8 cellular contexts compared by ENCODE assay signal in genomic region chr2:44233450-44234128, GRCh38. TPM values are rescaled to one million over a fixed set of nuclear protein-coding genes. Genes with fewer than 3 reads are reported as not detected.
A peak's percentile ranks its signal among the peaks of the same experiment; 100 is the strongest.
DNase-seq lines count a peak whose midpoint lies in the region; ATAC-seq, FAIRE-seq and TF ChIP-seq lines count a peak whose summit lies in the region.
"Had no signal": no experiment of that assay in that cellular context is flagged by ENCODE, and none has a peak within 500 bp of the region (broad histone marks: within the 10 kb centered on the region; RNA-seq: fewer than 3 reads in every experiment).

No MANE protein-coding gene starts in this region.

- peaks cover 5% of the 10 kb centered on the region for H3K4me1 Mint-ChIP-seq in neural progenitor cell
- H3K4me1 Mint-ChIP-seq in activated CD4-positive, alpha-beta T cell treated with anti-CD3 and anti-CD28 coated beads for 36 hours = peaks cover 29% of the 10 kb centered on the region

- H3K27ac ChIP-seq in neural progenitor cell (peak overlapping the region; percentile 64), ascending aorta (no peak overlapping the region)
- H3K27ac ChIP-seq: neutrophil had no signal

- H3K9me3 ChIP-seq in neural progenitor cell (ENCODE audit: low read depth) (no peaks in the 10 kb centered on the region), ascending aorta (no peaks in the 10 kb centered on the region)
- H3K9me3 ChIP-seq: neutrophil had no signal

- TF ChIP-seq CTCF in neural progenitor cell (IDR thresholded peaks at IDR 0.05) (no peak), ascending aorta (IDR thresholded peaks at IDR 0.05) (no peak)

- POLR2A ChIA-PET in activated CD4-positive, alpha-beta T cell treated with anti-CD3 and anti-CD28 coated beads for 36 hours (lab: Charles Lee) = no interaction called here

- no peak overlapping the region for H3K9ac ChIP-seq in neural progenitor cell

- peaks cover 35% of the 10 kb centered on the region for H3F3A ChIP-seq in neural progenitor cell (ENCODE audit: low read depth)

- H3K36me3 ChIP-seq in neural progenitor cell (no peaks in the 10 kb centered on the region), ascending aorta (no peaks in the 10 kb centered on the region)

- H3K9me3 Mint-ChIP-seq in neural progenitor cell = no peaks in the 10 kb centered on the region
- no peaks in the 10 kb centered on the region for H3K9me3 Mint-ChIP-seq in activated CD4-positive, alpha-beta T cell treated with anti-CD3 and anti-CD28 coated beads for 36 hours (ENCODE audit: low read depth)

- H3K27ac Mint-ChIP-seq in neural progenitor cell = peak overlapping the region; percentile 3
- no peak overlapping the region for H3K27ac Mint-ChIP-seq in activated CD4-positive, alpha-beta T cell treated with anti-CD3 and anti-CD28 coated beads for 36 hours

- no peaks in the 10 kb centered on the region for H3K27me3 Mint-ChIP-seq in neural progenitor cell (ENCODE audit: insufficient read depth, low read depth)
- H3K27me3 Mint-ChIP-seq in activated CD4-positive, alpha-beta T cell treated with anti-CD3 and anti-CD28 coated beads for 36 hours = no peaks in the 10 kb centered on the region

- no peak for ATAC-seq in activated CD4-positive, alpha-beta T cell treated with anti-CD3 and anti-CD28 coated beads for 36 hours
- ATAC-seq in HG02852 (IDR thresholded peaks at IDR 0.05; ENCODE audit: unreplicated experiment) = no peak

- H3K27me3 ChIP-seq in neural progenitor cell (no peaks in the 10 kb centered on the region), ascending aorta (no peaks in the 10 kb centered on the region)
- H3K27me3 ChIP-seq: neutrophil had no signal

- H3K4me1 ChIP-seq in neural progenitor cell = peaks cover 14% of the 10 kb centered on the region
- no peaks in the 10 kb centered on the region for H3K4me1 ChIP-seq in ascending aorta

- H3K36me3 Mint-ChIP-seq in neural progenitor cell = no peaks in the 10 kb centered on the region
- H3K36me3 Mint-ChIP-seq in activated CD4-positive, alpha-beta T cell treated with anti-CD3 and anti-CD28 coated beads for 36 hours (ENCODE audit: low read depth) = peaks cover 13% of the 10 kb centered on the region

- no peak overlapping the region for H3K4me3 ChIP-seq in neural progenitor cell
- H3K4me3 ChIP-seq in ascending aorta = no peak overlapping the region

- peak overlapping the region; percentile 31 for H3K4me2 ChIP-seq in neural progenitor cell

- no peaks in the 10 kb centered on the region for H3K79me2 ChIP-seq in neural progenitor cell (ENCODE audit: low read depth)

- no peaks in the 10 kb centered on the region for H4K20me1 ChIP-seq in neural progenitor cell (ENCODE audit: low read depth)

- DNase-seq in GM12892 (ENCODE audit: insufficient read length) (no peak), NCI-H146 treated with DMSO at 0.1 percent for 48 hours (lab: John Stamatoyannopoulos, UW; ENCODE audit: unreplicated experiment) (peak; percentile 68), dermis blood vessel endothelial cell (peak; percentile 82), neural progenitor cell (ENCODE audit: low spot score) (peak; percentile 18), ascending aorta (ENCODE audit: low spot score in 2 of 2) (no peak)
- no peak for DNase-seq in activated CD4-positive, alpha-beta T cell treated with anti-CD3 and anti-CD28 coated beads for 36 hours

- H2AFZ ChIP-seq in neural progenitor cell (replicated peaks) = no peak overlapping the region

- TF ChIP-seq POLR2A in GM12892 (IDR thresholded peaks at IDR 0.05; ENCODE audit: low read depth, low read length) = no peak

- CTCF ChIA-PET in activated CD4-positive, alpha-beta T cell treated with anti-CD3 and anti-CD28 coated beads for 36 hours (lab: Charles Lee) = interaction anchor here (0.6 to 2.2 kb wide), 2 partner anchors 14 to 732 kb away, joined by 3 to 5 read pairs; no protein-coding TSS in a partner anchor

- intact Hi-C loops in activated CD4-positive, alpha-beta T cell treated with anti-CD3 and anti-CD28 coated beads for 36 hours (cut with DNase I, micrococcal nuclease) = no loop called here
- intact Hi-C loops in ascending aorta (cut with DNase I) = no loop called here

- peak; percentile 65 for FAIRE-seq in GM12892 (lab: Jason Lieb, UNC)

- no peak overlapping the region for H3K4me3 Mint-ChIP-seq in neural progenitor cell
- H3K4me3 Mint-ChIP-seq in activated CD4-positive, alpha-beta T cell treated with anti-CD3 and anti-CD28 coated beads for 36 hours = no peak overlapping the region

RNA-seq across cellular contexts. Expression of gene SLC3A1, which starts 41.7 kb away (rescaled TPM):
- 0.23 TPM for polyA plus RNA-seq in GM12892 (2012; ENCODE audit: missing spikeins)
- total RNA-seq in dermis blood vessel endothelial cell (0.09 and 0.17 TPM in 2 replicates), neural progenitor cell (ENCODE audit: low replicate concordance) (0.22 and 0.56 TPM in 2 replicates), ascending aorta (1.1 TPM)
- total RNA-seq in activated CD4-positive, alpha-beta T cell treated with anti-CD3 and anti-CD28 coated beads for 36 hours = not detected

Comparison
In these comparisons a context has a peak if more than half of its experiments do, and no peak if none do; other contexts are left out.
1. DNase-seq: peak in NCI-H146 treated with DMSO at 0.1 percent for 48 hours (single experiment), dermis blood vessel endothelial cell (single experiment) and neural progenitor cell (single experiment); none in GM12892 (single experiment), activated CD4-positive, alpha-beta T cell treated with anti-CD3 and anti-CD28 coated beads for 36 hours (single experiment) and ascending aorta (0 of 2).